9 cellular contexts compared by ENCODE assay signal in genomic region chr7:129493555-129493954, GRCh38. TPM values are rescaled to one million over a fixed set of nuclear protein-coding genes. Genes with fewer than 3 reads are reported as not detected.
A peak's percentile ranks its signal among the peaks of the same experiment; 100 is the strongest.
DNase-seq lines count a peak whose midpoint lies in the region; ATAC-seq and TF ChIP-seq lines count a peak whose summit lies in the region.
"Had no signal": no experiment of that assay in that cellular context is flagged by ENCODE, and none has a peak within 500 bp of the region (broad histone marks: within the 10 kb centered on the region; RNA-seq: fewer than 3 reads in every experiment).

No MANE protein-coding gene starts in this region.

- H3K9me2 ChIP-seq in OCI-LY1 (ENCODE audit: low read depth, low read length), result no peaks in the 10 kb centered on the region

- no peak overlapping the region for H2AFZ ChIP-seq in ACC112 (ENCODE audit: low read length, unreplicated experiment)
- no peak overlapping the region for H2AFZ ChIP-seq in OCI-LY1 (ENCODE audit: low read length)

- H3K79me2 ChIP-seq in ACC112 (ENCODE audit: control insufficient read depth, insufficient read depth, low read length, unreplicated experiment) (no peaks in the 10 kb centered on the region), OCI-LY1 (ENCODE audit: insufficient read depth, low read length) (no peaks in the 10 kb centered on the region)

- no peaks in the 10 kb centered on the region; the same call in 1 of the 2 replicates for H3K9me3 ChIP-seq in OCI-LY1 (ENCODE audit: low read length)
- H3K9me3 ChIP-seq: tibial nerve had no signal

- DNase-seq in epithelial cell of proximal tubule (ENCODE audit: low read depth) (no peak), NCI-H1092 (lab: John Stamatoyannopoulos, UW) (no peak), GM20000 (ENCODE audit: low spot score) (no peak), NCI-H510A treated with DMSO at 0.1 percent for 48 hours (lab: John Stamatoyannopoulos, UW) (no peak)
- no peak for DNase-seq in stimulated activated naive CD8-positive, alpha-beta T cell treated with anti-CD3 and anti-CD28 coated beads, Interleukin-15, Interleukin-2, amounts not matched to agents 100 U/mL and 50 U/mL, for 24 hours

- H3K4me3 ChIP-seq in ACC112 (ENCODE audit: low read depth, low read length), result no peak overlapping the region
- H3K4me3 ChIP-seq in OCI-LY1 (ENCODE audit: low read depth, low read length, poor library complexity, severe bottlenecking), result no peak overlapping the region
- no peak overlapping the region for H3K4me3 ChIP-seq in epithelial cell of proximal tubule (ENCODE audit: low read depth, low read length)
- H3K4me3 ChIP-seq: tibial nerve had no signal

- TF ChIP-seq CTCF in OCI-LY1 (IDR thresholded peaks at IDR 0.05; ENCODE audit: low read length) (peak; percentile 61), epithelial cell of proximal tubule (conservative IDR thresholded peaks at IDR 0.05; ENCODE audit: low read depth, low read length) (peak; percentile 41), GM20000 (IDR thresholded peaks at IDR 0.05; ENCODE audit: extremely low read depth, missing control alignments) (no peak)

- ATAC-seq in GM18499 (IDR thresholded peaks at IDR 0.05; ENCODE audit: insufficient read depth, unreplicated experiment), result peak; percentile 29
- ATAC-seq in stimulated activated naive CD8-positive, alpha-beta T cell treated with anti-CD3 and anti-CD28 coated beads, Interleukin-15, Interleukin-2, amounts not matched to agents 100 U/mL and 50 U/mL, for 24 hours, result no peak

- H3K4me2 ChIP-seq in OCI-LY1 (ENCODE audit: low read length), result no peak overlapping the region

- H3K9ac ChIP-seq in OCI-LY1 (ENCODE audit: low read length), result no peak overlapping the region

- no peaks in the 10 kb centered on the region for H4K20me1 ChIP-seq in OCI-LY1 (ENCODE audit: insufficient read depth, low read length)

- H3K27me3 ChIP-seq in ACC112 (ENCODE audit: insufficient read depth, low read length) (no peaks in the 10 kb centered on the region), OCI-LY1 (ENCODE audit: insufficient read depth, low read length) (0 out of 2 replicates have a peak, but pooled peaks cover 6% of the 10 kb centered on the region)
- H3K27me3 ChIP-seq: tibial nerve had no signal

- H3K36me3 ChIP-seq in ACC112 (ENCODE audit: insufficient read depth, low read length) (no peaks in the 10 kb centered on the region), OCI-LY1 (ENCODE audit: insufficient read depth, low read length) (no peaks in the 10 kb centered on the region)
- H3K36me3 ChIP-seq: tibial nerve had no signal

- H3K27ac ChIP-seq in ACC112 (ENCODE audit: low read depth, low read length), result peak overlapping the region; percentile 72
- H3K27ac ChIP-seq in OCI-LY1 (ENCODE audit: low read depth, low read length, poor library complexity, severe bottlenecking), result no peak overlapping the region
- H3K27ac ChIP-seq: tibial nerve had no signal

- H3K4me1 ChIP-seq in ACC112 (ENCODE audit: control insufficient read depth, insufficient read depth, low read length, unreplicated experiment), result peaks cover 16% of the 10 kb centered on the region
- peaks cover 11% of the 10 kb centered on the region for H3K4me1 ChIP-seq in OCI-LY1 (ENCODE audit: insufficient read depth, low read length, severe bottlenecking)
- H3K4me1 ChIP-seq: tibial nerve had no signal

- no peaks in the 10 kb centered on the region for H3F3A ChIP-seq in OCI-LY1 (ENCODE audit: insufficient read depth, low read length)

RNA-seq across cellular contexts. Expression of gene SMKR1, which starts 8.8 kb away (rescaled TPM):
- 0.94 TPM in 1 of 2 replicates, not detected in the other for total RNA-seq in epithelial cell of proximal tubule

RNA-seq across cellular contexts. Expression of gene STRIP2, which starts 59.3 kb away (rescaled TPM):
- 6.3 and 6.9 TPM in 2 replicates for total RNA-seq in epithelial cell of proximal tubule
